ENCODE assay signal across 11 cellular contexts in the genomic region with DNA sequence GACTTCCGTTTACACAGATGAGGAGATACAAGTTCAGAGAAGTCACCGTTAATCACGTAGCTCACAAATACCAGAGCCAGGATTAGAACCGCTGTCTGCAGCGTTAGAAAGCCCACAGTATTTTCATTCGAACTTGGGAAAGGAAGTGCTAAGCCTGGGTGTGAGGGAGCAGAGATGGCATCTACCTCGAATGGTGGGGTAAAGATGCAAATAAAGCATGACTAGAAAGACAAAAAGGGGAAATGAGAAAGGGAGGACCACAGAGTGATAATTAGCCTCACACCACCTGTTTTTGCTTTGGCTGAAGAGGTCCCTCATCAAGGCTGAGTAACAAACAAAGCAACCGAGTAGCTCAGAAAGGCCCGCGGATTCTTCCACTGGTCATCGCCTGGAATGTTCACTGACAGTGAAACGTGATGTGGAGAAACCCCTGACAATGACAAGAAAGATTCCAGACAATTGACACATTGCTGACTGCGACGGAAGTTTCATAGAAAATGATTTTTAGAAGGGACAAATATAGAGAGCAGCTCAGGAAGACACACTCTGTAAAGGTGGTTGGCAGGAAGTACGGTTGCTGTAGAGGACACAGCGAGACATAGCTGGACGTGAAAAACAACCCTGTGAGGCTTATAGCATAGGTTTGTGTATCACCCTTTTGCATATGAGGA. TPM values are rescaled to one million over a fixed set of nuclear protein-coding genes. Genes with fewer than 3 reads are reported as not detected.
A peak's percentile ranks its signal among the peaks of the same experiment; 100 is the strongest.
DNase-seq lines count a peak whose midpoint lies in the region; ATAC-seq, FAIRE-seq and TF ChIP-seq lines count a peak whose summit lies in the region.
"Had no signal": no experiment of that assay in that cellular context is flagged by ENCODE, and none has a peak within 500 bp of the region (broad histone marks: within the 10 kb centered on the region; RNA-seq: fewer than 3 reads in every experiment).

No MANE protein-coding gene starts in this region.

- no peak overlapping the region for H3K27ac Mint-ChIP-seq in activated CD8-positive, alpha-beta memory T cell treated with anti-CD3 and anti-CD28 coated beads, Interleukin-2, amount 10 ng/mL, durations not matched to agents 7 days and 5 days

- peaks cover 32% of the 10 kb centered on the region for H3K27me3 Mint-ChIP-seq in activated CD8-positive, alpha-beta memory T cell treated with anti-CD3 and anti-CD28 coated beads, Interleukin-2, amount 10 ng/mL, durations not matched to agents 7 days and 5 days

- intact Hi-C loops in sciatic nerve (cut with DNase I), result no loop called here

- peak; percentile 100 for FAIRE-seq in GM18507 (lab: Jason Lieb, UNC)

- TF ChIP-seq CTCF in omental fat pad (IDR thresholded peaks at IDR 0.05), result no peak

- H3K4me1 Mint-ChIP-seq in activated CD8-positive, alpha-beta memory T cell treated with anti-CD3 and anti-CD28 coated beads, Interleukin-2, amount 10 ng/mL, durations not matched to agents 7 days and 5 days, result no peaks in the 10 kb centered on the region

- no peak overlapping the region for H3K4me3 Mint-ChIP-seq in activated CD8-positive, alpha-beta memory T cell treated with anti-CD3 and anti-CD28 coated beads, Interleukin-2, amount 10 ng/mL, durations not matched to agents 7 days and 5 days

- H3K9me3 Mint-ChIP-seq in activated CD8-positive, alpha-beta memory T cell treated with anti-CD3 and anti-CD28 coated beads, Interleukin-2, amount 10 ng/mL, durations not matched to agents 7 days and 5 days (ENCODE audit: low read depth), result no peaks in the 10 kb centered on the region
- H3K9me3 Mint-ChIP-seq: naive thymus-derived CD8-positive, alpha-beta T cell had no signal

- H3K36me3 Mint-ChIP-seq in activated CD8-positive, alpha-beta memory T cell treated with anti-CD3 and anti-CD28 coated beads, Interleukin-2, amount 10 ng/mL, durations not matched to agents 7 days and 5 days, result no peaks in the 10 kb centered on the region
- H3K36me3 Mint-ChIP-seq: naive thymus-derived CD8-positive, alpha-beta T cell had no signal

- ATAC-seq in GM21528 (IDR thresholded peaks at IDR 0.05; ENCODE audit: low FRiP score, unreplicated experiment), result peak; percentile 87
- ATAC-seq in HG03457 (IDR thresholded peaks at IDR 0.05; ENCODE audit: unreplicated experiment), result peak; percentile 83
- ATAC-seq in activated CD8-positive, alpha-beta memory T cell treated with anti-CD3 and anti-CD28 coated beads, Interleukin-2, amount 10 ng/mL, durations not matched to agents 7 days and 5 days, result no peak
- no peak for ATAC-seq in sciatic nerve
- ATAC-seq in omental fat pad (ENCODE audit: low FRiP score), result no peak

- DNase-seq in GM18507 (ENCODE audit: extremely low spot score, insufficient read length, low read depth) (peak; percentile 54), dermis microvascular lymphatic vessel endothelial cell (ENCODE audit: low read depth in 2 of 2) (peak; percentile 13 to 28), sciatic nerve (ENCODE audit: low spot score) (no peak), omental fat pad (ENCODE audit: low spot score) (no peak), NCI-H146 treated with DMSO at 0.1 percent for 48 hours (lab: John Stamatoyannopoulos, UW; ENCODE audit: unreplicated experiment) (no peak)
- no peak for DNase-seq in activated CD8-positive, alpha-beta memory T cell treated with anti-CD3 and anti-CD28 coated beads, Interleukin-2, amount 10 ng/mL, durations not matched to agents 7 days and 5 days
- DNase-seq: activated CD8-positive, alpha-beta memory T cell treated with anti-CD3 and anti-CD28 coated beads, Interleukin-2, amount 50 U/mL, for 4 hours; NCI-H510A had no signal

- CTCF ChIA-PET in activated CD8-positive, alpha-beta memory T cell treated with anti-CD3 and anti-CD28 coated beads, Interleukin-2, amount 10 ng/mL, durations not matched to agents 7 days and 5 days (lab: Charles Lee), result no interaction called here

RNA-seq across cellular contexts. Expression of gene BHLHE41, which starts 31.5 kb away (rescaled TPM):
- total RNA-seq in dermis microvascular lymphatic vessel endothelial cell, result under 0.01 and 0.13 TPM in 2 replicates
- not detected for total RNA-seq in activated CD8-positive, alpha-beta memory T cell treated with anti-CD3 and anti-CD28 coated beads, Interleukin-2, amount 10 ng/mL, durations not matched to agents 7 days and 5 days
- total RNA-seq in sciatic nerve, result 64.4 TPM
- 1 to 10 TPM; 4.6 to 7.5 (median 5.2) TPM for total RNA-seq in omental fat pad

RNA-seq across cellular contexts. Expression of gene SSPN, which starts 39.0 kb away (rescaled TPM):
- total RNA-seq in dermis microvascular lymphatic vessel endothelial cell (0.39 and 0.76 TPM in 2 replicates), sciatic nerve (119 TPM), omental fat pad (10 to 100 TPM; 14.1 to 20.2 (median 16.1) TPM)
- not detected for total RNA-seq in activated CD8-positive, alpha-beta memory T cell treated with anti-CD3 and anti-CD28 coated beads, Interleukin-2, amount 10 ng/mL, durations not matched to agents 7 days and 5 days

Comparison
In these comparisons a context has a peak if more than half of its experiments do, and no peak if none do; other contexts are left out.
1. DNase-seq: peak in GM18507 (single experiment) and dermis microvascular lymphatic vessel endothelial cell (2 of 2); none in activated CD8-positive, alpha-beta memory T cell treated with anti-CD3 and anti-CD28 coated beads, Interleukin-2, amount 10 ng/mL, durations not matched to agents 7 days and 5 days (single experiment), sciatic nerve (single experiment), omental fat pad (single experiment) and NCI-H146 treated with DMSO at 0.1 percent for 48 hours (single experiment).
2. ATAC-seq: peak in GM21528 (single experiment) and HG03457 (single experiment); none in activated CD8-positive, alpha-beta memory T cell treated with anti-CD3 and anti-CD28 coated beads, Interleukin-2, amount 10 ng/mL, durations not matched to agents 7 days and 5 days (single experiment), sciatic nerve (single experiment) and omental fat pad (single experiment).